10 cellular contexts compared by ENCODE assay signal in genomic region chr9:87535817-87536539, GRCh38. TPM values are rescaled to one million over a fixed set of nuclear protein-coding genes. Genes with fewer than 3 reads are reported as not detected.
DNase-seq lines count a peak whose midpoint lies in the region; ATAC-seq and TF ChIP-seq lines count a peak whose summit lies in the region.
"Had no signal": no experiment of that assay in that cellular context is flagged by ENCODE, and none has a peak within 500 bp of the region (broad histone marks: within the 10 kb centered on the region; RNA-seq: fewer than 3 reads in every experiment).

No MANE protein-coding gene starts in this region.

- CTCF ChIA-PET in CD4-positive, alpha-beta T cell (lab: Charles Lee) = no interaction called here
- CTCF ChIA-PET in Caco-2 (lab: Charles Lee) = no interaction called here

- peak; percentile 43 for ATAC-seq in CD4-positive, alpha-beta T cell (ENCODE audit: poor library complexity)
- ATAC-seq in GM19035 (IDR thresholded peaks at IDR 0.05; ENCODE audit: unreplicated experiment) = peak; percentile 82
- peak; percentile 47 for ATAC-seq in HG03025 (IDR thresholded peaks at IDR 0.05; ENCODE audit: low FRiP score, unreplicated experiment)
- ATAC-seq in left lobe of liver = no peak

- no peak overlapping the region for H3K4me3 ChIP-seq in Caco-2 (ENCODE audit: low read depth, low read length)

- DNase-seq in CD4-positive, alpha-beta T cell = no peak
- DNase-seq in posterior cingulate gyrus (no peak), Caco-2 (no peak), activated gamma-delta T cell treated with Interleukin-2 at 50 U/mL for 16 hours (no peak), left lobe of liver (ENCODE audit: low spot score) (no peak)
- DNase-seq: Calu3, KG1 had no signal

- intact Hi-C loops in CD4-positive, alpha-beta T cell (cut with DNase I, micrococcal nuclease) = no loop called here
- intact Hi-C loops in posterior cingulate gyrus (cut with DNase I) (no loop called here), Caco-2 (cut with micrococcal nuclease; ENCODE audit: unreplicated experiment) (no loop called here)

- no peaks in the 10 kb centered on the region for H3K27me3 ChIP-seq in CD4-positive, alpha-beta T cell (ENCODE audit: control insufficient read depth, insufficient read depth, low read length)
- no peaks in the 10 kb centered on the region for H3K27me3 ChIP-seq in Caco-2 (replicated peaks; ENCODE audit: control insufficient read depth, insufficient read depth, low read length)

- POLR2A ChIA-PET in CD4-positive, alpha-beta T cell (lab: Charles Lee) = no interaction called here
- POLR2A ChIA-PET in Caco-2 (lab: Charles Lee) = no interaction called here

- peaks cover 8% of the 10 kb centered on the region for H3K4me1 Mint-ChIP-seq in CD4-positive, alpha-beta T cell (ENCODE audit: low read depth)
- peaks cover 7% of the 10 kb centered on the region for H3K4me1 Mint-ChIP-seq in activated naive CD8-positive, alpha-beta T cell (ENCODE audit: low read depth)
- H3K4me1 Mint-ChIP-seq in Caco-2 (ENCODE audit: low read depth, unreplicated experiment) = no peaks in the 10 kb centered on the region

- H3K27ac Mint-ChIP-seq in CD4-positive, alpha-beta T cell = peak overlapping the region; percentile 38
- peak overlapping the region; percentile 83 for H3K27ac Mint-ChIP-seq in activated naive CD8-positive, alpha-beta T cell
- no peak overlapping the region for H3K27ac Mint-ChIP-seq in Caco-2 (ENCODE audit: unreplicated experiment)

- H3K36me3 ChIP-seq in Caco-2 (ENCODE audit: control insufficient read depth, insufficient read depth, low read length) = no peaks in the 10 kb centered on the region

- no peak for TF ChIP-seq CTCF in CD4-positive, alpha-beta T cell (IDR thresholded peaks at IDR 0.05)
- no peak for TF ChIP-seq CTCF in Caco-2 (IDR thresholded peaks at IDR 0.05; ENCODE audit: insufficient read depth in 1 of 2, low read depth in 1 of 2, low read length in 1 of 2, severe bottlenecking in 1 of 2, unreplicated experiment in 1 of 2)

- H3K36me3 Mint-ChIP-seq in CD4-positive, alpha-beta T cell (ENCODE audit: low read depth) = no peaks in the 10 kb centered on the region
- no peaks in the 10 kb centered on the region for H3K36me3 Mint-ChIP-seq in activated naive CD8-positive, alpha-beta T cell
- H3K36me3 Mint-ChIP-seq in Caco-2 (ENCODE audit: insufficient read depth, unreplicated experiment) = peaks cover 8% of the 10 kb centered on the region

- no peak overlapping the region for H3K27ac ChIP-seq in CD4-positive, alpha-beta T cell (ENCODE audit: low read depth, low read length)

- no peaks in the 10 kb centered on the region for H3K9me3 ChIP-seq in CD4-positive, alpha-beta T cell (ENCODE audit: control insufficient read depth, low read length)
- no peaks in the 10 kb centered on the region for H3K9me3 ChIP-seq in Caco-2

- H3K4me1 ChIP-seq in Caco-2 = no peaks in the 10 kb centered on the region

- no peaks in the 10 kb centered on the region for H3K27me3 Mint-ChIP-seq in CD4-positive, alpha-beta T cell
- H3K27me3 Mint-ChIP-seq in activated naive CD8-positive, alpha-beta T cell = no peaks in the 10 kb centered on the region
- no peaks in the 10 kb centered on the region for H3K27me3 Mint-ChIP-seq in Caco-2 (ENCODE audit: insufficient read depth, unreplicated experiment)

- no peaks in the 10 kb centered on the region for H3K9me3 Mint-ChIP-seq in CD4-positive, alpha-beta T cell
- no peaks in the 10 kb centered on the region for H3K9me3 Mint-ChIP-seq in activated naive CD8-positive, alpha-beta T cell (ENCODE audit: low read depth)
- H3K9me3 Mint-ChIP-seq in Caco-2 (ENCODE audit: unreplicated experiment) = no peaks in the 10 kb centered on the region

- H3K4me3 Mint-ChIP-seq in CD4-positive, alpha-beta T cell = no peak overlapping the region
- H3K4me3 Mint-ChIP-seq in activated naive CD8-positive, alpha-beta T cell = no peak overlapping the region
- H3K4me3 Mint-ChIP-seq in Caco-2 (ENCODE audit: unreplicated experiment) = no peak overlapping the region

- BruUV-seq in Caco-2 (replicated peaks; lab: Mats Ljungman, UMichigan) = no TSS peak

RNA-seq across cellular contexts. Expression of gene DAPK1, which starts 38.3 kb away (rescaled TPM):
- total RNA-seq in CD4-positive, alpha-beta T cell = 1 to 10 TPM; 2.7 TPM
- total RNA-seq in Caco-2 (2022) = 65.8 and 79.2 TPM in 2 replicates
- 58.0 TPM for total RNA-seq in left lobe of liver

Comparison
In these comparisons a context has a peak if more than half of its experiments do, and no peak if none do; other contexts are left out.
1. RNA of gene DAPK1, which starts 38.3 kb away (total RNA-seq): 65.8 to 79.2 TPM in Caco-2 and 58.0 TPM in left lobe of liver (single experiment); 2.7 TPM in CD4-positive, alpha-beta T cell; every median in the first group is over 10 times any median in the second.